Comparison of ENCODE assay signal across 1 cellular context in the genomic region with DNA sequence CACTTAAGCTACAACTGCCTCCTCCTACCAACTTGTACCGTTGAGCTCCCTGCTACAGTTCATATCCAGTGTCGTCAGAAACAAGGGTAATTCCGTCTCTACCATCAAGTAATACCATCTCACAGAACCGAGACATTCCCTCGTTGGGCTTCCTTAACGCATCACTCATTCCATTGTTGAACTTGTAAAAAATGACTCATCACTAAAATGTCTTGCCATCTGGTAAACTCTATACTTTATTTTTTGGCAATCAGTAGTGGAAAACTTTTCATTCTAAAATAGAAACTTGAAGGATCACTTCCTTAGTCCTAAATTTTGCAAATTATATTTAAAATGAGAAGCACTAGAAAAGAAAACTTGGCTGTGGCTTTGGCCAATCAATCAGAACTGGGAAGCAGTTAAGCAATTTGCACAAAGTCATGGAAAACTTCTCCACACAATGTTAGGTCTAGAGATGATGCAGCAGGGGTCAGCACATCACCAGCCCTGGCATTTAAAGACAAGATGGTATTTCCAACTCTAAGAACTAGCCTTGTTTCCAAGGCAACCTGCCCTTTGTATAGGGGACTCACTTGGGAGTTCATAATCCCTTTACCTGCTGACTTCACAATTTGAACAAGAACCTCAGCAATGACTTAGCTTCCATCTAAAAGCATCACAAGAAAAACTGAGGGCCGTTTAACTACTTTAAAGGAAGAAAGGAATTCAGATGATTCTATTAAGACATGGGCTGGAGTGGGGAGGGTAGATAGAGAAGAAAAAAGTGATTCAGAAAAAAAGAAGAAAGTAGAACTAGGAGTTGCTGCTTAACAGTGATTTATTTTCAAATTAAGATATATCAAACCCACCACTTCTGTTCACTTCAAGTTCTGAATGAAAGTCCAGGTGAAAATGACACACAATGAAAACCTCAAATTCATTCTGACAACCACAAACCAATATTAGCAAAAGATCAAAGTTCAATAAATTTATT.
TF ChIP-seq lines count a peak whose summit lies in the region.

No MANE protein-coding gene starts in this region.

TF ChIP-seq in endothelial cell of umbilical vein, 7 proteins besides CTCF, POLR2A, EP300 and RAD21:
- TF ChIP-seq FOS (IDR thresholded peaks at IDR 0.05; ENCODE audit: borderline replicate concordance, insufficient read depth, low read length) = peak; percentile 85
- TF ChIP-seq POLR2AphosphoS5 (IDR thresholded peaks at IDR 0.05; ENCODE audit: insufficient read depth, low read depth, low read length) = peak; percentile 23
- TF ChIP-seq MAX (IDR thresholded peaks at IDR 0.05; ENCODE audit: insufficient read depth, insufficient read length) = no peak
- no peak for TF ChIP-seq MYC (IDR thresholded peaks at IDR 0.05; ENCODE audit: low read depth, low read length)
- TF ChIP-seq GATA2 (IDR thresholded peaks at IDR 0.05; ENCODE audit: insufficient read depth, insufficient read length, low read depth, low read length) = peak; percentile 18
- TF ChIP-seq EZH2 (IDR thresholded peaks at IDR 0.05; ENCODE audit: borderline replicate concordance, low read depth, low read length, severe bottlenecking) = no peak
- TF ChIP-seq JUN (IDR thresholded peaks at IDR 0.05; ENCODE audit: borderline replicate concordance, insufficient read depth, insufficient read length, low read depth) = peak; percentile 92
